21 cellular contexts compared by ENCODE assay signal in genomic region chr5:139382371-139382770, GRCh38. TPM values are rescaled to one million over a fixed set of nuclear protein-coding genes. Genes with fewer than 3 reads are reported as not detected.
DNase-seq lines count a peak whose midpoint lies in the region; TF ChIP-seq lines count a peak whose summit lies in the region.
"Had no signal": no experiment of that assay in that cellular context is flagged by ENCODE, and none has a peak within 500 bp of the region (broad histone marks: within the 10 kb centered on the region; RNA-seq: fewer than 3 reads in every experiment).

No MANE protein-coding gene starts in this region.

- H2BK12ac ChIP-seq in neuronal stem cell (ENCODE audit: low read length) = no peak overlapping the region

- no peak overlapping the region for H2AFZ ChIP-seq in neuronal stem cell (ENCODE audit: low read length)

- H4K91ac ChIP-seq in neuronal stem cell (ENCODE audit: low read depth, low read length, poor library complexity) = no peak overlapping the region

- H3K9me3 ChIP-seq in neuronal stem cell (replicated peaks in 1 of 2; ENCODE audit: control insufficient read depth in 2 of 2, insufficient read depth in 1 of 2, low read depth in 1 of 2, low read length in 2 of 2) = no peaks in the 10 kb centered on the region
- H3K9me3 ChIP-seq: tibial artery had no signal

- H2BK5ac ChIP-seq in neuronal stem cell (ENCODE audit: low read length) = peak overlapping the region; percentile 22

- H2AK5ac ChIP-seq in neuronal stem cell (ENCODE audit: low read depth, low read length) = peak overlapping the region; percentile 88

- TF ChIP-seq CTCF in C4-2B (conservative IDR thresholded peaks at IDR 0.05) = no peak
- TF ChIP-seq CTCF in coronary artery (IDR thresholded peaks at IDR 0.05) = no peak

- WGBS in neuronal stem cell (ENCODE audit: extremely low coverage in 2 of 2, insufficient read length in 2 of 2, insufficient replicate concordance in 1 of 2), 2 donors = no CpG with 5 or more reads among the region's 9 CpGs

- H3K27ac ChIP-seq in C4-2B (peak overlapping the region; percentile 13), coronary artery (no peak overlapping the region), neuronal stem cell (replicated peaks; ENCODE audit: low read length) (no peak overlapping the region)
- H3K27ac ChIP-seq: tibial artery had no signal

- H2BK15ac ChIP-seq in neuronal stem cell (ENCODE audit: low read length) = no peak overlapping the region

- peaks cover 0 to 2% of the 10 kb centered on the region in 2 donors for H3K4me1 ChIP-seq in neuronal stem cell (ENCODE audit: control insufficient read depth in 2 of 2, insufficient read depth in 1 of 2, low read depth in 1 of 2, low read length in 2 of 2)

- H3K79me1 ChIP-seq in neuronal stem cell (ENCODE audit: low read depth, low read length) = peaks cover 6% of the 10 kb centered on the region

- H3K9ac ChIP-seq in neuronal stem cell (ENCODE audit: low read depth, low read length, poor library complexity) = no peak overlapping the region

- H3K18ac ChIP-seq in neuronal stem cell (ENCODE audit: low read length) = no peak overlapping the region

- H3K14ac ChIP-seq in neuronal stem cell (ENCODE audit: low read length) = no peak overlapping the region

- H3K23ac ChIP-seq in neuronal stem cell (ENCODE audit: low read depth, low read length, poor library complexity) = peak overlapping the region; percentile 73

- H3K4me2 ChIP-seq in neuronal stem cell (ENCODE audit: insufficient read depth, low read length, poor library complexity, severe bottlenecking) = no peak overlapping the region

- H3K27me3 ChIP-seq in neuronal stem cell (ENCODE audit: control insufficient read depth in 3 of 3, insufficient read depth in 3 of 3, low read depth in 1 of 3, low read length in 3 of 3) = peaks cover 0 to 16% (median 0%) of the 10 kb centered on the region in 3 experiments
- H3K27me3 ChIP-seq: tibial artery had no signal

- DNase-seq in HuH-7.5 (ENCODE audit: low spot score) (peak; percentile 23), coronary artery (ENCODE audit: low spot score) (peak; percentile 53), neuronal stem cell (ENCODE audit: low spot score) (no peak), AG08396 (ENCODE audit: low spot score) (no peak), inferior parietal cortex (ENCODE audit: extremely low spot score) (no peak), HCEC 1CT (no peak), NCI-H2029 treated with DMSO at 0.1 percent for 48 hours (lab: John Stamatoyannopoulos, UW) (no peak)
- DNase-seq: activated B cell treated with CpG ODN at 0.5 μM for 24 hours; activated CD4-positive, alpha-beta memory T cell treated with anti-CD3 and anti-CD28 coated beads, Interleukin-2, amount 10 ng/mL, durations not matched to agents 7 days and 5 days; activated naive CD4-positive, alpha-beta T cell treated with anti-CD3 and anti-CD28 coated beads for 36 hours; activated T-cell treated with anti-CD3 and anti-CD28 coated beads, Interleukin-2, amount 50 U/mL, for 24 hours; amygdala; caudate nucleus; NCI-H187 treated with DMSO at 0.1 percent for 48 hours; stimulated activated CD4-positive, alpha-beta T cell treated with anti-CD3 and anti-CD28 coated beads, Interleukin-2, amount 100 ng/mL, for 24 hours; stimulated activated naive CD8-positive, alpha-beta T cell treated with anti-CD3 and anti-CD28 coated beads, Interleukin-15, Interleukin-2, amounts not matched to agents 100 U/mL and 50 U/mL, for 24 hours; T-helper 9 cell had no signal

- H3K4me3 ChIP-seq in coronary artery = no peak overlapping the region
- no peak overlapping the region for H3K4me3 ChIP-seq in neuronal stem cell (ENCODE audit: low read length in 2 of 2)
- H3K4me3 ChIP-seq: tibial artery had no signal

- H3K36me3 ChIP-seq in neuronal stem cell (replicated peaks in 1 of 2; ENCODE audit: control insufficient read depth in 2 of 2, insufficient read depth in 2 of 2, low read length in 2 of 2) = no peaks in the 10 kb centered on the region

- H2BK120ac ChIP-seq in neuronal stem cell (ENCODE audit: low read depth, low read length) = no peak overlapping the region

- H4K8ac ChIP-seq in neuronal stem cell (ENCODE audit: low read depth, low read length) = peak overlapping the region; percentile 6

- no peak overlapping the region for H3K4ac ChIP-seq in neuronal stem cell (ENCODE audit: low read length)

RNA-seq across cellular contexts. Expression of gene SLC23A1, which starts 0.7 kb away (rescaled TPM):
- polyA plus RNA-seq in neuronal stem cell (2013, experiment 1 of 2) = 0.01 TPM
- polyA plus RNA-seq in neuronal stem cell (2013, experiment 2 of 2) = 0.03 TPM
- polyA plus RNA-seq: AG04450; CD8-positive, alpha-beta memory T cell had no signal

RNA-seq across cellular contexts. Expression of gene MZB1, which starts 7.3 kb away (rescaled TPM):
- 0.31 TPM for polyA plus RNA-seq in neuronal stem cell (2013, experiment 1 of 2)
- polyA plus RNA-seq in neuronal stem cell (2013, experiment 2 of 2) = 0.32 TPM
- polyA plus RNA-seq: AG04450 had no signal

RNA-seq across cellular contexts. Expression of gene PROB1, which starts 12.5 kb away (rescaled TPM):
- polyA plus RNA-seq in neuronal stem cell (2013, experiment 1 of 2) = 2.0 TPM
- 2.1 TPM for polyA plus RNA-seq in neuronal stem cell (2013, experiment 2 of 2)

RNA-seq across cellular contexts. Expression of gene SPATA24, which starts 21.5 kb away (rescaled TPM):
- polyA plus RNA-seq in neuronal stem cell (2013, experiment 1 of 2) = 15.3 TPM
- 15.2 TPM for polyA plus RNA-seq in neuronal stem cell (2013, experiment 2 of 2)

RNA-seq across cellular contexts. Expression of gene PAIP2, which starts 40.7 kb away (rescaled TPM):
- polyA plus RNA-seq in neuronal stem cell (2013, experiment 1 of 2) = 196 TPM
- polyA plus RNA-seq in neuronal stem cell (2013, experiment 2 of 2) = 197 TPM

Comparison
In these comparisons a context has a peak if more than half of its experiments do, and no peak if none do; other contexts are left out.
1. DNase-seq: peak in HuH-7.5 (single experiment) and coronary artery (single experiment); none in neuronal stem cell (single experiment), AG08396 (single experiment), inferior parietal cortex (single experiment), HCEC 1CT (single experiment) and NCI-H2029 treated with DMSO at 0.1 percent for 48 hours (single experiment).